Comparison of ENCODE assay signal across 19 cellular contexts in the genomic region with DNA sequence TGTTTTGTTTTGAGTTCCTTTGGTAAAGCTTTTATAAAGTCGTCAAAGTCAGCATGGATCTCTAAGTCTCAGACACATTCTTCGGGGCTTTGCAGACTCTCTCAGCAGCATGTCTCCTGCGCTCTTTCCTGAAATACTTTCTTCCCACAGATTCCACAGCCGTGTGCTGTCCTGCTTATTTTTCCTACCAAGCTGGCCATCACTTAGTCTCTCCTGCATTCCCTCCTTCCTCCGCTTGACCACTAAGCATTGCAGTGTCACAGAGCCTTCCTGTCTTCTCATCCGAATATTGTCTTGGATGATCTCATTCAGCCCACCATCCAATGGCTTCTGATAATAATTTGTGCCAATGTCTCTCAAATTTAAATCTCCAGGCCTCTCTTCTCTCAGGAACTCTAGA.
DNase-seq lines count a peak whose midpoint lies in the region; ATAC-seq and TF ChIP-seq lines count a peak whose summit lies in the region.
"Had no signal": no experiment of that assay in that cellular context is flagged by ENCODE, and none has a peak within 500 bp of the region (broad histone marks: within the 10 kb centered on the region; RNA-seq: fewer than 3 reads in every experiment).

No MANE protein-coding gene starts in this region.

- DNase-seq in AG10803 (ENCODE audit: low read depth) = peak; percentile 66
- DNase-seq in SK-N-MC (ENCODE audit: low read depth, low spot score) = no peak
- DNase-seq in choroid plexus epithelial cell (ENCODE audit: low read depth) = peak; percentile 1
- DNase-seq in osteoblast (ENCODE audit: insufficient read length, low spot score, missing footprints) = peak; percentile 30
- DNase-seq in ecto neural progenitor cell (ENCODE audit: low spot score) = no peak
- no peak for DNase-seq in WTC11 (ENCODE audit: low spot score)
- DNase-seq in MCF 10A (ENCODE audit: unreplicated experiment) = no peak
- DNase-seq in posterior cingulate gyrus = no peak
- DNase-seq: Calu3; CD4-positive, alpha-beta T cell; GDM1; GOT3; NCI-H1048; NCI-H146; NCI-H226; NCI-H526 treated with DMSO at 0.1 percent for 48 hours had no signal

- H3K36me3 ChIP-seq in SK-N-MC (ENCODE audit: insufficient read depth, low read length) = 0 out of 2 replicates have a peak, but pooled peaks cover 6% of the 10 kb centered on the region
- no peaks in the 10 kb centered on the region for H3K36me3 ChIP-seq in osteoblast (ENCODE audit: insufficient read depth, low read length)

- peaks cover 13% of the 10 kb centered on the region for H3K9me3 Mint-ChIP-seq in WTC11
- no peaks in the 10 kb centered on the region for H3K9me3 Mint-ChIP-seq in MCF 10A (ENCODE audit: unreplicated experiment)
- H3K9me3 Mint-ChIP-seq: CD4-positive, alpha-beta T cell had no signal

- peaks cover 6% of the 10 kb centered on the region; the same call in 1 of the 2 replicates for H3K4me1 Mint-ChIP-seq in WTC11
- H3K4me1 Mint-ChIP-seq in MCF 10A (ENCODE audit: insufficient read depth, unreplicated experiment) = peaks cover 6% of the 10 kb centered on the region
- H3K4me1 Mint-ChIP-seq: B cell, IgD-negative memory B cell had no signal

- H3K4me3 ChIP-seq in AG10803 (ENCODE audit: low read length) = no peak overlapping the region
- no peak overlapping the region for H3K4me3 ChIP-seq in SK-N-MC
- H3K4me3 ChIP-seq in choroid plexus epithelial cell (ENCODE audit: low read depth, low read length) = no peak overlapping the region
- H3K4me3 ChIP-seq in osteoblast (ENCODE audit: insufficient read depth, low read length) = no peak overlapping the region
- H3K4me3 ChIP-seq: A549 had no signal

- H3K27ac Mint-ChIP-seq in WTC11 (no peak overlapping the region), MCF 10A (ENCODE audit: low read depth, unreplicated experiment) (no peak overlapping the region)
- H3K27ac Mint-ChIP-seq: B cell; CD4-positive, alpha-beta T cell; IgD-negative memory B cell had no signal

- no peaks in the 10 kb centered on the region for H3K27me3 ChIP-seq in osteoblast (ENCODE audit: insufficient read depth, low read length)

- no peaks in the 10 kb centered on the region for H4K20me1 ChIP-seq in osteoblast (ENCODE audit: insufficient read depth, low read length)

- H3K9ac ChIP-seq in SK-N-MC (ENCODE audit: insufficient read length) = no peak overlapping the region

- no peak for TF ChIP-seq CTCF in AG10803 (conservative IDR thresholded peaks at IDR 0.05; ENCODE audit: low read length)
- TF ChIP-seq CTCF in choroid plexus epithelial cell (conservative IDR thresholded peaks at IDR 0.05; ENCODE audit: low read depth, low read length) = no peak
- no peak for TF ChIP-seq CTCF in osteoblast (IDR thresholded peaks at IDR 0.05; ENCODE audit: extremely low read depth, low read depth, low read length)
- no peak for TF ChIP-seq CTCF in WTC11 (IDR thresholded peaks at IDR 0.05)
- no peak for TF ChIP-seq CTCF in MCF 10A (IDR thresholded peaks at IDR 0.05; ENCODE audit: unreplicated experiment)

- ATAC-seq in WTC11 = no peak
- ATAC-seq: A549 had no signal

- H3K9me3 ChIP-seq in SK-N-MC (ENCODE audit: low read depth, low read length) = no peaks in the 10 kb centered on the region
- H3K9me3 ChIP-seq in osteoblast (ENCODE audit: low read depth, low read length) = no peaks in the 10 kb centered on the region

- H3K27ac ChIP-seq in SK-N-MC (peak overlapping the region; percentile 83), osteoblast (ENCODE audit: low read depth, low read length) (peak overlapping the region; percentile 70)
- H3K27ac ChIP-seq: A549 had no signal

- CTCF ChIA-PET in WTC11 (lab: Charles Lee) (no interaction called here), MCF 10A (lab: Yijun Ruan, JAX) (interaction anchor here (1.0 to 2.4 kb wide), 5 partner anchors 10 to 106 kb away, joined by 3 to 7 read pairs (median 4); no protein-coding TSS in a partner anchor)

- no peak overlapping the region for H3K4me3 Mint-ChIP-seq in WTC11
- no peak overlapping the region for H3K4me3 Mint-ChIP-seq in MCF 10A (ENCODE audit: unreplicated experiment)
- H3K4me3 Mint-ChIP-seq: B cell; CD4-positive, alpha-beta T cell; IgD-negative memory B cell had no signal

- POLR2A ChIA-PET in WTC11 (lab: Charles Lee) (no interaction called here), MCF 10A (lab: Yijun Ruan, JAX) (no interaction called here)

- H3K27me3 Mint-ChIP-seq in WTC11 (ENCODE audit: low read depth) (no peaks in the 10 kb centered on the region), MCF 10A (ENCODE audit: insufficient read depth, unreplicated experiment) (peaks cover 62% of the 10 kb centered on the region)
- H3K27me3 Mint-ChIP-seq: CD4-positive, alpha-beta T cell; IgD-negative memory B cell had no signal

- no peaks in the 10 kb centered on the region for H3K79me2 ChIP-seq in osteoblast (ENCODE audit: insufficient read depth, low read length)

- no peak overlapping the region for H3K4me2 ChIP-seq in osteoblast (ENCODE audit: insufficient read depth, low read length)
- H3K4me2 ChIP-seq: A549 had no signal

- BruUV-seq in MCF 10A (replicated peaks; lab: Mats Ljungman, UMichigan) = no TSS peak

- H2AFZ ChIP-seq in osteoblast (ENCODE audit: low read length) = no peak overlapping the region

- no peaks in the 10 kb centered on the region for H3K4me1 ChIP-seq in osteoblast (ENCODE audit: insufficient read depth, low read length)
- H3K4me1 ChIP-seq: A549 had no signal

- intact Hi-C loops in MCF 10A (cut with micrococcal nuclease) (no loop called here), posterior cingulate gyrus (cut with DNase I) (no loop called here)

- H3K36me3 Mint-ChIP-seq in WTC11 (peaks cover 13% of the 10 kb centered on the region), MCF 10A (ENCODE audit: insufficient read depth, unreplicated experiment) (no peaks in the 10 kb centered on the region)
- H3K36me3 Mint-ChIP-seq: IgD-negative memory B cell had no signal

TF ChIP-seq in WTC11, 78 proteins besides CTCF, POLR2A, EP300 and RAD21:
- TF ChIP-seq ZNF219 (CRISPR knock-in tag; IDR thresholded peaks at IDR 0.05; ENCODE audit: borderline replicate concordance) (no peak), ZNF423 (CRISPR knock-in tag; IDR thresholded peaks at IDR 0.05) (no peak), IRF1 (CRISPR knock-in tag; IDR thresholded peaks at IDR 0.05) (no peak), ZNF121 (CRISPR knock-in tag; IDR thresholded peaks at IDR 0.05) (no peak), NR3C1 (CRISPR knock-in tag; conservative IDR thresholded peaks at IDR 0.05; ENCODE audit: low read depth) (no peak), ATF6 (CRISPR knock-in tag; IDR thresholded peaks at IDR 0.05) (no peak), ZMAT4 (CRISPR knock-in tag; IDR thresholded peaks at IDR 0.05) (no peak)
- TF ChIP-seq, protein P1, sequence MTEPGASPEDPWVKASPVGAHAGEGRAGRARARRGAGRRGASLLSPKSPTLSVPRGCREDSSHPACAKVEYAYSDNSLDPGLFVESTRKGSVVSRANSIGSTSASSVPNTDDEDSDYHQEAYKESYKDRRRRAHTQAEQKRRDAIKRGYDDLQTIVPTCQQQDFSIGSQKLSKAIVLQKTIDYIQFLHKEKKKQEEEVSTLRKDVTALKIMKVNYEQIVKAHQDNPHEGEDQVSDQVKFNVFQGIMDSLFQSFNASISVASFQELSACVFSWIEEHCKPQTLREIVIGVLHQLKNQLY (CRISPR knock-in tag; IDR thresholded peaks at IDR 0.05) = no peak

Comparison
In these comparisons a context has a peak if more than half of its experiments do, and no peak if none do; other contexts are left out.
1. DNase-seq: peak in AG10803 (single experiment), choroid plexus epithelial cell (single experiment) and osteoblast (single experiment); none in SK-N-MC (single experiment), ecto neural progenitor cell (single experiment), WTC11 (single experiment), MCF 10A (single experiment) and posterior cingulate gyrus (0 of 10).